In the genomic region with DNA sequence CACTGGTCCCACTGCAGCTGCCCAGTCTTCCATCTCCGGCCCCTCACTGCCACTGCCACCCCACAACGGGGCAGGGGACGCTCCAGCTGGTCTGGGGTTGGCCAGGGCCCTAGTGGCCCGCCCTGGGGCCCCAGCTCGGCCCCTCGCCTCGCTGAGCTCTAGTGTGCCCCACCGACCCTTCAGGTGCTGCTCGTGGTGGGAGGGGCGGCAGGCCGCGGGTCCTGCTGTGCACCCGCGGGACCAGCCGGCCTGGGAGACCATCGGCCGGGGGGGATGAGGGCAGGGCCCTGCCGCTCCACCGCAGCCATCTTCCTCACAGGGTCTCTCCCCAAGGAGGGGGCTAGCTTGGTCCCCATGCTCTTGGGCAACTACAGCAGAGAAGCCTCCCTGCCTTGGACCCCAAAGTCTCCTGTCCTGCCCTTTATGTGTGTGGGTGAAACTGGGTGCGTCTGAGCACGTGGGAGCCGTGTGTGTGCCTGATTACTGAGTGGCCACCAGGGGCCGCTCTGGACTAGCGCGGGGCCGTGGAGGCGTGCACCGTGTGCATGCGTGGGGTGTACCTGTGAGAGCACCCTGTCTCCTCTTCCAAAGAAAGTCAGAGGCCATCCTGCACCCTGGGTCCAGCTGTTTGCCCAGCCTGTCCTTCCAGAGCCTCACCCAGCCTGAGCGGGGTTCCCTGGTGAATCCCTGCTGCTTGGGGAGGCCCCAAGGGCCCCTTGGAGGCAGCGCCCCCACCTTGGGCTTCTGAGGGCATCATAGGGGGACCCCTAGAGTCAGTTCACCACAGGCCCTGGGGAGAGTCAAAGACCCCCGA, we compare ENCODE assay signal across 9 cellular contexts. TPM values are rescaled to one million over a fixed set of nuclear protein-coding genes. Genes with fewer than 3 reads are reported as not detected.
DNase-seq lines count a peak whose midpoint lies in the region; ATAC-seq and TF ChIP-seq lines count a peak whose summit lies in the region.
"Had no signal": no experiment of that assay in that cellular context is flagged by ENCODE, and none has a peak within 500 bp of the region (broad histone marks: within the 10 kb centered on the region; RNA-seq: fewer than 3 reads in every experiment).

No MANE protein-coding gene starts in this region.

- no peaks in the 10 kb centered on the region for H3K9me3 ChIP-seq in colonic mucosa

- peaks cover 6% of the 10 kb centered on the region for H3K4me1 ChIP-seq in colonic mucosa

- intact Hi-C loops in colonic mucosa (cut with DNase I), result no loop called here

- H3K27me3 ChIP-seq in colonic mucosa, result no peaks in the 10 kb centered on the region

- no peaks in the 10 kb centered on the region for H3K36me3 ChIP-seq in colonic mucosa

- ATAC-seq in HG02938 (IDR thresholded peaks at IDR 0.05; ENCODE audit: unreplicated experiment), result no peak
- ATAC-seq in GM21526 (IDR thresholded peaks at IDR 0.05; ENCODE audit: low FRiP score, unreplicated experiment), result no peak

- H3K27ac ChIP-seq in colonic mucosa, result no peak overlapping the region

- H3K4me3 ChIP-seq in colonic mucosa, result no peak overlapping the region

- H3K9ac ChIP-seq in colonic mucosa (ENCODE audit: low read depth in 2 of 2, low read length in 2 of 2), result no peak overlapping the region

- peak; percentile 40 for DNase-seq in EL
- peak; percentile 22 for DNase-seq in MV-4-11 (lab: John Stamatoyannopoulos, UW)
- peak; percentile 74 for DNase-seq in activated CD4-positive, alpha-beta T cell treated with anti-CD3 and anti-CD28 coated beads for 48 hours
- peak; percentile 36 for DNase-seq in colonic mucosa
- DNase-seq in medulla oblongata (ENCODE audit: extremely low spot score), result peak; percentile 62
- peak; percentile 75 for DNase-seq in stimulated activated CD8-positive, alpha-beta memory T cell treated with anti-CD3 and anti-CD28 coated beads, Interleukin-4, amount 100 ng/mL, for 48 hours

- TF ChIP-seq CTCF in colonic mucosa (IDR thresholded peaks at IDR 0.05), result peak; percentile 77

RNA-seq across cellular contexts. Expression of gene ACR, which starts 6.0 kb away (rescaled TPM):
- under 1 TPM; 0.77 to 0.80 TPM for total RNA-seq in colonic mucosa
- total RNA-seq: T-helper 2 cell treated with Interferon-gamma antibody and Interleukin-4, amounts not matched to agents 100 ng/mL and 5 ng/mL, for 36 hours had no signal

RNA-seq across cellular contexts. Expression of gene RABL2B, which starts 51.4 kb away (rescaled TPM):
- total RNA-seq in colonic mucosa, result 10 to 100 TPM; 14.3 to 23.9 TPM

RNA-seq across cellular contexts. Expression of gene SHANK3, which starts 59.4 kb away (rescaled TPM):
- total RNA-seq in colonic mucosa, result 1 to 10 TPM; 3.6 to 4.3 TPM

Comparison
In these comparisons a context has a peak if more than half of its experiments do, and no peak if none do; other contexts are left out.
1. DNase-seq: peak in every context shown above with its lines; median percentile 75 in stimulated activated CD8-positive, alpha-beta memory T cell treated with anti-CD3 and anti-CD28 coated beads, Interleukin-4, amount 100 ng/mL, for 48 hours; 74 in activated CD4-positive, alpha-beta T cell treated with anti-CD3 and anti-CD28 coated beads for 48 hours; 62 in medulla oblongata; 40 in EL; 36 in colonic mucosa; 22 in MV-4-11.